In the genomic region with DNA sequence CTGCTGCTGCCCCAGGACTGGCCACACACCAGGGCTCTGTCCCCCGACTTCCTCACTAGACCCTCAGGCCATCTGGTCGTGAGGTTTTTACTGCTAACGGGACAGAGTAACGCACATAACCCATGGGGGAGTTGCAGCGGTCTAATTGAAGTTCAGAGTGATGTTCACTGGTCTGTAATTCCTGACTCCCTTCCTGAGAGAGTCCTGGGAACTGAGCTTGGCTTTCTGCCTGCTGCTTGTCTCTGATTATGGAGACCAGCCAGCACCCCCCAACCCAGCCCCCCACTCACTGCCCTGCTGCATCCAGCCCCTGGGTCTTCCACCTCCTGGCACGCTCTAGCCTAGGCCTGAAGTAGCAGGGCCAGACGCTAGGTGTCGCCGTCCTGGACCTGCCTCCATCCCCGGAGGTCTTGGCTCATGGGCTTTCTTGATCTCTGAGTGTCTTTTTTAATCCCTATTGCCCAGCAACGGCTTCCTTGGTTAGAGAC, we compare ENCODE assay signal across 9 cellular contexts.
DNase-seq lines count a peak whose midpoint lies in the region; ATAC-seq and TF ChIP-seq lines count a peak whose summit lies in the region.
"Had no signal": no experiment of that assay in that cellular context is flagged by ENCODE, and none has a peak within 500 bp of the region (broad histone marks: within the 10 kb centered on the region; RNA-seq: fewer than 3 reads in every experiment).

No MANE protein-coding gene starts in this region.

- TF ChIP-seq CTCF in Loucy (conservative IDR thresholded peaks at IDR 0.05; ENCODE audit: low read length) (peak; percentile 23; the same call in 1 of the 2 replicates), lower lobe of right lung (IDR thresholded peaks at IDR 0.05) (peak; percentile 19)

- peaks cover 97% of the 10 kb centered on the region for H3K79me2 ChIP-seq in Loucy (ENCODE audit: insufficient read depth, low read length)

- peak overlapping the region; percentile 29 for H3K27ac Mint-ChIP-seq in activated CD4-positive, alpha-beta T cell treated with anti-CD3 and anti-CD28 coated beads for 36 hours

- no peaks in the 10 kb centered on the region for H3F3A ChIP-seq in Loucy (ENCODE audit: low read depth)

- CTCF ChIA-PET in activated CD4-positive, alpha-beta T cell treated with anti-CD3 and anti-CD28 coated beads for 36 hours (lab: Charles Lee), result interaction anchor here (0.6 to 2.2 kb wide), 11 partner anchors 26 to 936 kb away, joined by 3 to 7 read pairs (median 3); partner anchors contain the start of gene HSF5

- peak; percentile 61 for DNase-seq in activated CD4-positive, alpha-beta T cell treated with anti-CD3 and anti-CD28 coated beads for 36 hours
- DNase-seq in activated CD4-positive, alpha-beta T cell treated with anti-CD3 and anti-CD28 coated beads, Interleukin-2, amount 50 U/mL, for 1 hour, result no peak
- DNase-seq in astrocyte of the hippocampus (ENCODE audit: low read depth, low spot score) (peak; percentile 82), lower lobe of right lung (no peak)

- H3K9me3 Mint-ChIP-seq in activated CD4-positive, alpha-beta T cell treated with anti-CD3 and anti-CD28 coated beads for 36 hours (ENCODE audit: low read depth), result no peaks in the 10 kb centered on the region
- H3K9me3 Mint-ChIP-seq: CD8-positive, alpha-beta memory T cell had no signal

- POLR2A ChIA-PET in activated CD4-positive, alpha-beta T cell treated with anti-CD3 and anti-CD28 coated beads for 36 hours (lab: Charles Lee), result no interaction called here

- no peaks in the 10 kb centered on the region for H3K9me3 ChIP-seq in Loucy (ENCODE audit: insufficient read depth, low read depth, low read length)
- H3K9me3 ChIP-seq in lower lobe of right lung, result no peaks in the 10 kb centered on the region

- peak overlapping the region; percentile 26 for H3K4me2 ChIP-seq in Loucy (ENCODE audit: low read depth, low read length, poor library complexity, severe bottlenecking)

- H3K36me3 ChIP-seq in Loucy (ENCODE audit: insufficient read depth, low read length), result peaks cover 17% of the 10 kb centered on the region; the same call in 1 of the 2 replicates
- no peaks in the 10 kb centered on the region for H3K36me3 ChIP-seq in lower lobe of right lung

- no peak overlapping the region for H3K27ac ChIP-seq in lower lobe of right lung

- H3K4me3 ChIP-seq in Loucy (ENCODE audit: low read length, poor library complexity, severe bottlenecking) (no peak overlapping the region), lower lobe of right lung (no peak overlapping the region)

- peaks cover 71% of the 10 kb centered on the region for H4K20me1 ChIP-seq in Loucy (ENCODE audit: insufficient read depth, low read length, poor library complexity, severe bottlenecking)

- H3K27me3 Mint-ChIP-seq in activated CD4-positive, alpha-beta T cell treated with anti-CD3 and anti-CD28 coated beads for 36 hours, result no peaks in the 10 kb centered on the region
- H3K27me3 Mint-ChIP-seq: CD8-positive, alpha-beta memory T cell had no signal

- no peaks in the 10 kb centered on the region for H3K9me2 ChIP-seq in Loucy (replicated peaks; ENCODE audit: low read depth, low read length)

- H3K27me3 ChIP-seq in Loucy (ENCODE audit: insufficient read depth, low read length, poor library complexity, severe bottlenecking) (no peaks in the 10 kb centered on the region), lower lobe of right lung (ENCODE audit: low read depth) (no peaks in the 10 kb centered on the region)

- no peak overlapping the region for H2AFZ ChIP-seq in Loucy (ENCODE audit: low read length)

- intact Hi-C loops in activated CD4-positive, alpha-beta T cell treated with anti-CD3 and anti-CD28 coated beads for 36 hours (cut with DNase I, micrococcal nuclease), result loop anchor here in 1 of 2 experiments (5.0 to 10.0 kb wide), 2 partner anchors 120 to 193 kb away; partner anchors contain the start of gene CCDC182
- intact Hi-C loops in lower lobe of right lung (cut with DNase I), result no loop called here

- H3K4me1 ChIP-seq in Loucy (ENCODE audit: insufficient read depth, low read length, poor library complexity, severe bottlenecking) (peaks cover 68% of the 10 kb centered on the region), lower lobe of right lung (peaks cover 5% of the 10 kb centered on the region)

- H3K9ac ChIP-seq in Loucy (ENCODE audit: low read depth, low read length, poor library complexity, severe bottlenecking), result no peak overlapping the region

- H3K4me3 Mint-ChIP-seq in activated CD4-positive, alpha-beta T cell treated with anti-CD3 and anti-CD28 coated beads for 36 hours, result no peak overlapping the region
- H3K4me3 Mint-ChIP-seq: CD8-positive, alpha-beta memory T cell had no signal

- H3K4me1 Mint-ChIP-seq in activated CD4-positive, alpha-beta T cell treated with anti-CD3 and anti-CD28 coated beads for 36 hours, result peaks cover 28% of the 10 kb centered on the region

- peak; percentile 74 for ATAC-seq in activated CD4-positive, alpha-beta T cell treated with anti-CD3 and anti-CD28 coated beads for 36 hours
- ATAC-seq in lower lobe of right lung (no peak), GM19467 (IDR thresholded peaks at IDR 0.05; ENCODE audit: unreplicated experiment) (no peak), GM19463 (IDR thresholded peaks at IDR 0.05; ENCODE audit: unreplicated experiment) (no peak), GM18873 (IDR thresholded peaks at IDR 0.05; ENCODE audit: low FRiP score, unreplicated experiment) (no peak)

- H3K36me3 Mint-ChIP-seq in activated CD4-positive, alpha-beta T cell treated with anti-CD3 and anti-CD28 coated beads for 36 hours (ENCODE audit: low read depth), result peaks cover 3% of the 10 kb centered on the region

Comparison
In these comparisons a context has a peak if more than half of its experiments do, and no peak if none do; other contexts are left out.
1. DNase-seq: peak in activated CD4-positive, alpha-beta T cell treated with anti-CD3 and anti-CD28 coated beads for 36 hours (single experiment) and astrocyte of the hippocampus (single experiment); none in activated CD4-positive, alpha-beta T cell treated with anti-CD3 and anti-CD28 coated beads, Interleukin-2, amount 50 U/mL, for 1 hour (single experiment) and lower lobe of right lung (single experiment).